31 cellular contexts compared by ENCODE assay signal in genomic region chr1:81187636-81188035, GRCh38.
DNase-seq lines count a peak whose midpoint lies in the region; ATAC-seq, FAIRE-seq and TF ChIP-seq lines count a peak whose summit lies in the region.
"Had no signal": no experiment of that assay in that cellular context is flagged by ENCODE, and none has a peak within 500 bp of the region (broad histone marks: within the 10 kb centered on the region; RNA-seq: fewer than 3 reads in every experiment).

No MANE protein-coding gene starts in this region.

- no peaks in the 10 kb centered on the region for H3K27me3 Mint-ChIP-seq in stimulated activated naive CD8-positive, alpha-beta T cell treated with anti-CD3 and anti-CD28 coated beads, Interleukin-15, amount 100 ng/mL, for 72 hours
- H3K27me3 Mint-ChIP-seq: B cell; CD4-positive, alpha-beta memory T cell; CD4-positive, alpha-beta T cell; CD4-positive, CD25-positive, alpha-beta regulatory T cell had no signal

- FAIRE-seq in bronchial epithelial cell (lab: Jason Lieb, UNC) = no peak
- FAIRE-seq: A204.1, A549, D721Med had no signal

- H3K4me1 Mint-ChIP-seq in stimulated activated naive CD8-positive, alpha-beta T cell treated with anti-CD3 and anti-CD28 coated beads, Interleukin-15, amount 100 ng/mL, for 72 hours = no peaks in the 10 kb centered on the region
- H3K4me1 Mint-ChIP-seq: B cell; CD4-positive, alpha-beta memory T cell; CD4-positive, CD25-positive, alpha-beta regulatory T cell; CD8-positive, alpha-beta memory T cell had no signal

- no peaks in the 10 kb centered on the region for H3K27me3 ChIP-seq in bronchial epithelial cell (ENCODE audit: control insufficient read depth, insufficient read depth, low read length)
- H3K27me3 ChIP-seq: BE2C; BLaER1; BLaER1 treated with 17β-estradiol and CSF1 and Interleukin-3, amounts not matched to agents 10 nM and 100 nM had no signal

- H3K9me3 Mint-ChIP-seq in stimulated activated naive CD8-positive, alpha-beta T cell treated with anti-CD3 and anti-CD28 coated beads, Interleukin-15, amount 100 ng/mL, for 72 hours = peaks cover 13 to 17% of the 10 kb centered on the region in 2 donors

- no peak for ATAC-seq in stimulated activated naive CD8-positive, alpha-beta T cell treated with anti-CD3 and anti-CD28 coated beads, Interleukin-15, amount 100 ng/mL, for 72 hours
- ATAC-seq: A549; CD8-positive, alpha-beta T cell had no signal

- H3K27ac Mint-ChIP-seq in stimulated activated naive CD8-positive, alpha-beta T cell treated with anti-CD3 and anti-CD28 coated beads, Interleukin-15, amount 100 ng/mL, for 72 hours = no peak overlapping the region
- H3K27ac Mint-ChIP-seq: B cell; CD14-positive monocyte; CD4-positive, alpha-beta memory T cell; CD4-positive, alpha-beta T cell; CD4-positive, CD25-positive, alpha-beta regulatory T cell; CD8-positive, alpha-beta memory T cell; CD8-positive, alpha-beta T cell had no signal

- H3K4me3 Mint-ChIP-seq in stimulated activated naive CD8-positive, alpha-beta T cell treated with anti-CD3 and anti-CD28 coated beads, Interleukin-15, amount 100 ng/mL, for 72 hours = no peak overlapping the region
- H3K4me3 Mint-ChIP-seq: B cell; CD14-positive monocyte; CD4-positive, alpha-beta memory T cell; CD4-positive, alpha-beta T cell; CD4-positive, CD25-positive, alpha-beta regulatory T cell; CD8-positive, alpha-beta memory T cell; CD8-positive, alpha-beta T cell had no signal

- no peak overlapping the region for H3K4me3 ChIP-seq in bronchial epithelial cell (ENCODE audit: low read depth, low read length)
- H3K4me3 ChIP-seq in epithelial cell of esophagus (ENCODE audit: low read length) = no peak overlapping the region
- H3K4me3 ChIP-seq: A549; BLaER1; BLaER1 treated with 17β-estradiol and CSF1 and Interleukin-3, amounts not matched to agents 10 nM and 100 nM had no signal

- no peaks in the 10 kb centered on the region for H3K36me3 ChIP-seq in bronchial epithelial cell (ENCODE audit: control insufficient read depth, insufficient read depth, low read length)
- H3K36me3 ChIP-seq: BE2C; BLaER1; BLaER1 treated with 17β-estradiol and CSF1 and Interleukin-3, amounts not matched to agents 10 nM and 100 nM had no signal

- DNase-seq in bronchial epithelial cell (ENCODE audit: low read depth) (peak; percentile 58), epithelial cell of esophagus (ENCODE audit: low read depth) (peak; percentile 16), SW 1271 (lab: John Stamatoyannopoulos, UW) (no peak)
- no peak for DNase-seq in stimulated activated naive CD8-positive, alpha-beta T cell treated with anti-CD3 and anti-CD28 coated beads, Interleukin-15, amount 100 ng/mL, for 72 hours
- DNase-seq: 8988T; ACHN; AML-193; BE2C; C1 segment of cervical spinal cord; Caco-2; Calu3; CD4-positive, alpha-beta memory T cell; CD4-positive, alpha-beta T cell; CD4-positive, CD25-positive, alpha-beta regulatory T cell; CD8-positive, alpha-beta memory T cell; CD8-positive, alpha-beta T cell; COR-L47; DMS 273 treated with DMSO at 0.1 percent for 48 hours; DMS153; DMS53; DMS79; DMS79 treated with DMSO at 0.1 percent for 48 hours; DND-41; EL had no signal

- TF ChIP-seq CTCF in bronchial epithelial cell (IDR thresholded peaks at IDR 0.05; ENCODE audit: insufficient read depth, low read length, severe bottlenecking) = no peak
- TF ChIP-seq CTCF in epithelial cell of esophagus (IDR thresholded peaks at IDR 0.05; ENCODE audit: insufficient read depth, low read depth, low read length, missing control alignments) = no peak

Comparison
In these comparisons a context has a peak if more than half of its experiments do, and no peak if none do; other contexts are left out.
1. DNase-seq: peak in bronchial epithelial cell (single experiment) and epithelial cell of esophagus (single experiment); none in stimulated activated naive CD8-positive, alpha-beta T cell treated with anti-CD3 and anti-CD28 coated beads, Interleukin-15, amount 100 ng/mL, for 72 hours (0 of 2) and SW 1271 (0 of 2).